16 cellular contexts compared by ENCODE assay signal in genomic region chr3:141920701-141921100, GRCh38.
"Had no signal": no experiment of that assay in that cellular context is flagged by ENCODE, and none has a peak within 500 bp of the region (broad histone marks: within the 10 kb centered on the region; RNA-seq: fewer than 3 reads in every experiment).

No MANE protein-coding gene starts in this region.

- H3K36me3 ChIP-seq: pancreas had no signal

- DNase-seq: activated CD4-positive, alpha-beta T cell treated with anti-CD3 and anti-CD28 coated beads, Interleukin-2, amount 50 U/mL, for 4 hours; activated CD8-positive, alpha-beta memory T cell treated with anti-CD3 and anti-CD28 coated beads, Interleukin-2, amount 50 U/mL, for 4 hours; activated gamma-delta T cell treated with Interleukin-2 at 50 U/mL for 16 hours; activated naive CD8-positive, alpha-beta T cell treated with anti-CD3 and anti-CD28 coated beads, Interleukin-2, amount 10 ng/mL, durations not matched to agents 7 days and 5 days; activated T-cell treated with anti-CD3 and anti-CD28 coated beads, Interleukin-2, amount 50 U/mL, for 72 hours; anterior cingulate cortex; kidney; pancreas; stimulated activated CD4-positive, alpha-beta T cell treated with anti-CD3 and anti-CD28 coated beads, Interleukin-4, amount 100 ng/mL, for 1 hour; stimulated activated CD8-positive, alpha-beta memory T cell treated with anti-CD3 and anti-CD28 coated beads, Interleukin-4, amount 100 ng/mL, for 48 hours; stimulated activated naive CD8-positive, alpha-beta T cell treated with anti-CD3 and anti-CD28 coated beads, Interleukin-15, Interleukin-2, amounts not matched to agents 100 U/mL and 50 U/mL, for 24 hours; upper lobe of right lung had no signal

- H3K4me3 ChIP-seq: gastroesophageal sphincter, hepatocyte, pancreas, suprapubic skin, upper lobe of right lung had no signal

- H3K9me3 Mint-ChIP-seq: activated naive CD8-positive, alpha-beta T cell treated with anti-CD3 and anti-CD28 coated beads, Interleukin-2, amount 10 ng/mL, durations not matched to agents 7 days and 5 days; activated T-cell treated with anti-CD3 and anti-CD28 coated beads, Interleukin-2, amount 50 U/mL, for 72 hours; WTC11 had no signal

- H3K9me3 ChIP-seq: gastroesophageal sphincter, pancreas, suprapubic skin, upper lobe of right lung had no signal

- H3K4me3 Mint-ChIP-seq: activated naive CD8-positive, alpha-beta T cell treated with anti-CD3 and anti-CD28 coated beads, Interleukin-2, amount 10 ng/mL, durations not matched to agents 7 days and 5 days; activated T-cell treated with anti-CD3 and anti-CD28 coated beads, Interleukin-2, amount 50 U/mL, for 72 hours; WTC11 had no signal

- H3K4me1 ChIP-seq: gastroesophageal sphincter, pancreas, suprapubic skin, upper lobe of right lung had no signal

- H3K27me3 Mint-ChIP-seq: activated naive CD8-positive, alpha-beta T cell treated with anti-CD3 and anti-CD28 coated beads, Interleukin-2, amount 10 ng/mL, durations not matched to agents 7 days and 5 days had no signal

- H3K4me1 Mint-ChIP-seq: activated naive CD8-positive, alpha-beta T cell treated with anti-CD3 and anti-CD28 coated beads, Interleukin-2, amount 10 ng/mL, durations not matched to agents 7 days and 5 days; WTC11 had no signal

- H3K27me3 ChIP-seq: gastroesophageal sphincter, hepatocyte, pancreas, suprapubic skin, upper lobe of right lung had no signal

- H3K27ac Mint-ChIP-seq: activated naive CD8-positive, alpha-beta T cell treated with anti-CD3 and anti-CD28 coated beads, Interleukin-2, amount 10 ng/mL, durations not matched to agents 7 days and 5 days; activated T-cell treated with anti-CD3 and anti-CD28 coated beads, Interleukin-2, amount 50 U/mL, for 72 hours; WTC11 had no signal

- H3K27ac ChIP-seq: gastroesophageal sphincter, hepatocyte, pancreas, suprapubic skin, upper lobe of right lung had no signal
